24 cellular contexts compared by ENCODE assay signal in genomic region chr19:15923702-15924101, GRCh38. TPM values are rescaled to one million over a fixed set of nuclear protein-coding genes. Genes with fewer than 3 reads are reported as not detected.
DNase-seq lines count a peak whose midpoint lies in the region; ATAC-seq and TF ChIP-seq lines count a peak whose summit lies in the region.
"Had no signal": no experiment of that assay in that cellular context is flagged by ENCODE, and none has a peak within 500 bp of the region (broad histone marks: within the 10 kb centered on the region; RNA-seq: fewer than 3 reads in every experiment).

No MANE protein-coding gene starts in this region.

- ATAC-seq in mucosa of descending colon = peak; percentile 92
- ATAC-seq: A549, GM12878, GM23338 had no signal

- no peaks in the 10 kb centered on the region for H3K9me3 ChIP-seq in colonic mucosa
- H3K9me3 ChIP-seq in mucosa of descending colon = no peaks in the 10 kb centered on the region
- no peaks in the 10 kb centered on the region for H3K9me3 ChIP-seq in transverse colon
- H3K9me3 ChIP-seq: A549; BE2C; BLaER1 treated with 17β-estradiol and CSF1 and Interleukin-3, amounts not matched to agents 10 nM and 100 nM; HAP-1 had no signal

- DNase-seq in activated effector memory CD4-positive, alpha-beta T cell treated with anti-CD3 and anti-CD28 coated beads, Interleukin-2, amount 50 U/mL, for 16 hours = peak; percentile 38
- no peak for DNase-seq in activated effector memory CD4-positive, alpha-beta T cell treated with Interleukin-2 at 50 U/mL for 16 hours
- DNase-seq in colonic mucosa = peak; percentile 61
- DNase-seq in mucosa of descending colon = peak; percentile 72 to 86 (median 74)
- peak; percentile 81 for DNase-seq in transverse colon
- no peak for DNase-seq in activated CD8-positive, alpha-beta memory T cell treated with anti-CD3 and anti-CD28 coated beads, Interleukin-2, amount 50 U/mL, for 4 hours
- DNase-seq in NCI-H748 treated with DMSO at 0.1 percent for 48 hours (lab: John Stamatoyannopoulos, UW) = no peak
- DNase-seq in stimulated activated CD8-positive, alpha-beta memory T cell treated with anti-CD3 and anti-CD28 coated beads, Interleukin-4, amount 100 ng/mL, for 48 hours = no peak
- DNase-seq: 8988T; ACHN; AML-193; BE2C; CD4-positive, alpha-beta T cell; CD8-positive, alpha-beta memory T cell; DMS 273 treated with DMSO at 0.1 percent for 48 hours; DMS79; EL; GDM1; HFFc6 had no signal

- H3K9ac ChIP-seq in colonic mucosa (ENCODE audit: low read depth in 2 of 2, low read length in 2 of 2) = no peak overlapping the region
- H3K9ac ChIP-seq: BLaER1 treated with 17β-estradiol and CSF1 and Interleukin-3, amounts not matched to agents 10 nM and 100 nM had no signal

- H3K4me1 ChIP-seq in colonic mucosa (no peaks in the 10 kb centered on the region), mucosa of descending colon (ENCODE audit: low read depth) (peaks cover 11% of the 10 kb centered on the region), transverse colon (peaks cover 0 to 28% (median 0%) of the 10 kb centered on the region in 4 donors)
- H3K4me1 ChIP-seq: A549, BE2C, HAP-1 had no signal

- TF ChIP-seq POLR2A in transverse colon (IDR thresholded peaks at IDR 0.05) = no peak

- H3K36me3 ChIP-seq in colonic mucosa = no peaks in the 10 kb centered on the region
- H3K36me3 ChIP-seq in mucosa of descending colon (ENCODE audit: low read depth) = no peaks in the 10 kb centered on the region
- H3K36me3 ChIP-seq in transverse colon = no peaks in the 10 kb centered on the region
- H3K36me3 ChIP-seq: BE2C; BLaER1 treated with 17β-estradiol and CSF1 and Interleukin-3, amounts not matched to agents 10 nM and 100 nM; HAP-1 had no signal

- H3K27me3 ChIP-seq in colonic mucosa (no peaks in the 10 kb centered on the region), transverse colon (no peaks in the 10 kb centered on the region)
- H3K27me3 ChIP-seq: BE2C; BLaER1 treated with 17β-estradiol and CSF1 and Interleukin-3, amounts not matched to agents 10 nM and 100 nM had no signal

- H3K4me3 ChIP-seq in colonic mucosa = no peak overlapping the region
- no peak overlapping the region for H3K4me3 ChIP-seq in mucosa of descending colon
- H3K4me3 ChIP-seq in transverse colon = no peak overlapping the region
- H3K4me3 ChIP-seq: A549; BLaER1 treated with 17β-estradiol and CSF1 and Interleukin-3, amounts not matched to agents 10 nM and 100 nM; GM12878; GM23338; HAP-1 had no signal

- no peak overlapping the region for H3K27ac ChIP-seq in colonic mucosa
- H3K27ac ChIP-seq in transverse colon = peak overlapping the region in 3 of 4 donors; percentile 36 to 61 (median 47)
- H3K27ac ChIP-seq: A549; BLaER1 treated with 17β-estradiol and CSF1 and Interleukin-3, amounts not matched to agents 10 nM and 100 nM had no signal

- TF ChIP-seq EP300 in transverse colon (IDR thresholded peaks at IDR 0.05; ENCODE audit: low read depth) = no peak

- intact Hi-C loops in colonic mucosa (cut with DNase I) = no loop called here
- intact Hi-C loops in mucosa of descending colon (cut with DNase I, micrococcal nuclease) = no loop called here
- intact Hi-C loops in transverse colon (cut with DNase I; ENCODE audit: low total_unique reads) = no loop called here

- TF ChIP-seq CTCF in colonic mucosa (IDR thresholded peaks at IDR 0.05) = no peak
- TF ChIP-seq CTCF in mucosa of descending colon (IDR thresholded peaks at IDR 0.05) = no peak
- TF ChIP-seq CTCF in transverse colon (IDR thresholded peaks at IDR 0.05) = no peak

- 47 to 76% methylated on average over 3 to 8 of the region's 8 CpGs for WGBS in transverse colon (ENCODE audit: low coverage in 1 of 2), 2 donors

- in situ Hi-C loops in transverse colon (cut with MboI; ENCODE audit: low pct_ligation_motif_present in 1 of 4, low pct_unique_long_range_greater_than_20kb in 1 of 4, low sequenced_read_pairs in 3 of 4) = no loop called here

RNA-seq across cellular contexts. Expression of gene CYP4F11, which starts 10.6 kb away (rescaled TPM):
- total RNA-seq in colonic mucosa (1 to 10 TPM; 6.7 to 8.1 TPM), mucosa of descending colon (10 to 100 TPM in 1 of 3 donors, 1 to 10 TPM in 2; 2.1 to 13.1 (median 8.8) TPM), transverse colon (10 to 100 TPM in 2 of 4 donors, 1 to 10 TPM in 1, not detected in 1; 7.5 to 17.6 (median 10.5) TPM)
- total RNA-seq: CD4-positive, alpha-beta T cell; CD8-positive, alpha-beta memory T cell; GM12878; GM23338; HFFc6 had no signal

RNA-seq across cellular contexts. Expression of gene OR10H4, which starts 25.1 kb away (rescaled TPM):
- total RNA-seq in colonic mucosa (not detected), mucosa of descending colon (not detected), transverse colon (not detected)
- total RNA-seq: CD4-positive, alpha-beta T cell; CD8-positive, alpha-beta memory T cell; GM12878; GM23338; HFFc6 had no signal

RNA-seq across cellular contexts. Expression of gene CYP4F2, which starts 25.8 kb away (rescaled TPM):
- total RNA-seq in colonic mucosa (1 to 10 TPM; 3.9 to 7.0 TPM), mucosa of descending colon (1 to 10 TPM; 1.6 to 9.1 (median 8.6) TPM), transverse colon (100 to 1,000 TPM in 1 of 4 donors, 10 to 100 TPM in 3; 24.2 to 166 (median 32.7) TPM)
- total RNA-seq: CD4-positive, alpha-beta T cell; CD8-positive, alpha-beta memory T cell; GM23338; HFFc6 had no signal

Comparison
In these comparisons a context has a peak if more than half of its experiments do, and no peak if none do; other contexts are left out.
1. DNase-seq: peak in activated effector memory CD4-positive, alpha-beta T cell treated with anti-CD3 and anti-CD28 coated beads, Interleukin-2, amount 50 U/mL, for 16 hours (single experiment), colonic mucosa (single experiment), mucosa of descending colon (3 of 3) and transverse colon (single experiment); none in activated effector memory CD4-positive, alpha-beta T cell treated with Interleukin-2 at 50 U/mL for 16 hours (single experiment), activated CD8-positive, alpha-beta memory T cell treated with anti-CD3 and anti-CD28 coated beads, Interleukin-2, amount 50 U/mL, for 4 hours (single experiment), NCI-H748 treated with DMSO at 0.1 percent for 48 hours (single experiment) and stimulated activated CD8-positive, alpha-beta memory T cell treated with anti-CD3 and anti-CD28 coated beads, Interleukin-4, amount 100 ng/mL, for 48 hours (single experiment).